21 cellular contexts compared by ENCODE assay signal in the genomic region with DNA sequence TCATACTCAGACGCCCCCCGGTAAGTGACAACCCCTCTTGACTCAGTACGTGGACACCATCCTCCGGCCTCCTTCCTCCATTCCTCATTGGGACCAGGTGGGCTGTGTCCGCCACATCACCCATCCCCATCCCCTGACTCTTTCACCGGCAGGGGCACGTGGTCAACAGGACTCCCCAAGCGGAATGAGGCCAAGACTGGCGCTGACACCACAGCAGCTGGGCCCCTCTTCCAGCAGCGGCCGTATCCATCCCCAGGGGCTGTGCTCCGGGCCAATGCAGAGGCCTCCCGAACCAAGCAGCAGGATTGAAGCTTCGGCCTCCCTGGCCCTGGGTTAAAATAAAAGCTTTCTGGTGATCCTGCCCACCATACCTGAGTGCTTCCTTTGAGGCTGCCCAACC. TPM values are rescaled to one million over a fixed set of nuclear protein-coding genes. Genes with fewer than 3 reads are reported as not detected.
DNase-seq lines count a peak whose midpoint lies in the region; ATAC-seq, FAIRE-seq and TF ChIP-seq lines count a peak whose summit lies in the region.
"Had no signal": no experiment of that assay in that cellular context is flagged by ENCODE, and none has a peak within 500 bp of the region (broad histone marks: within the 10 kb centered on the region; RNA-seq: fewer than 3 reads in every experiment).

No MANE protein-coding gene starts in this region.

- H2AFZ ChIP-seq in K562 (ENCODE audit: low read depth, low read length) = no peak overlapping the region
- H2AFZ ChIP-seq: GM23338 had no signal

- no peak overlapping the region for H3K4me3 Mint-ChIP-seq in CD4-positive, CD25-positive, alpha-beta regulatory T cell
- H3K4me3 Mint-ChIP-seq in Caco-2 (ENCODE audit: unreplicated experiment) (no peak overlapping the region), memory B cell (no peak overlapping the region)
- H3K4me3 Mint-ChIP-seq: GM23338 had no signal

- H3K9ac ChIP-seq in K562 (ENCODE audit: insufficient read depth in 1 of 2, low read depth in 2 of 2, low read length in 2 of 2) = peak overlapping the region in 1 of 2 experiments; percentile 17; a peak in 1 of 4 replicates

- DNase-seq in CD4-positive, CD25-positive, alpha-beta regulatory T cell = no peak
- DNase-seq in Caco-2 (no peak), K562 (ENCODE audit: extremely low read depth in 1 of 4, low spot score in 3 of 4) (no peak), memory B cell (ENCODE audit: low spot score in 2 of 2) (no peak), omental fat pad (ENCODE audit: low spot score) (no peak)
- no peak for DNase-seq in stimulated activated CD4-positive, alpha-beta T cell treated with anti-CD3 and anti-CD28 coated beads, Interleukin-2, amount 100 ng/mL, for 24 hours
- DNase-seq: ACHN; AML-193; CD4-positive, alpha-beta memory T cell; DMS 273 treated with DMSO at 0.1 percent for 48 hours; HCEC 1CT; IMR-90; KBM-7 had no signal

- H3K9me1 ChIP-seq in K562 (ENCODE audit: control insufficient read depth, insufficient read depth, low read length) = no peaks in the 10 kb centered on the region

- peak; percentile 16; the same call in 1 of the 2 replicates for TF ChIP-seq POLR2A in K562 (conservative IDR thresholded peaks at IDR 0.05)

- TF ChIP-seq CTCF in Caco-2 (IDR thresholded peaks at IDR 0.05; ENCODE audit: insufficient read depth in 1 of 2, low read depth in 1 of 2, low read length in 1 of 2, severe bottlenecking in 1 of 2, unreplicated experiment in 1 of 2) (no peak), K562 (IDR thresholded peaks at IDR 0.05 in 2 of 3, conservative IDR thresholded peaks at IDR 0.05 in 1 of 3; ENCODE audit: insufficient read depth in 2 of 3, low read depth in 1 of 3, low read length in 3 of 3) (no peak), omental fat pad (IDR thresholded peaks at IDR 0.05) (no peak)

- H3K27ac ChIP-seq in CD4-positive, CD25-positive, alpha-beta regulatory T cell (ENCODE audit: insufficient read depth, low read length, poor library complexity, severe bottlenecking) = no peak overlapping the region
- no peak overlapping the region for H3K27ac ChIP-seq in K562 (ENCODE audit: extremely low read depth, low read depth, low read length)
- H3K27ac ChIP-seq: C4-2B, HL-60 had no signal

- H3K27me3 ChIP-seq in CD4-positive, CD25-positive, alpha-beta regulatory T cell (ENCODE audit: control insufficient read depth, insufficient read depth, low read length) = no peaks in the 10 kb centered on the region
- no peaks in the 10 kb centered on the region for H3K27me3 ChIP-seq in Caco-2 (replicated peaks; ENCODE audit: control insufficient read depth, insufficient read depth, low read length)
- H3K27me3 ChIP-seq in K562 (ENCODE audit: control insufficient read depth in 2 of 2, insufficient read depth in 2 of 2, low read length in 2 of 2) = no peaks in the 10 kb centered on the region

- no peaks in the 10 kb centered on the region; the same call in 1 of the 2 replicates for H4K20me1 ChIP-seq in K562 (replicated peaks; ENCODE audit: control insufficient read depth, insufficient read depth, low read length)

- BruUV-seq in Caco-2 (replicated peaks; lab: Mats Ljungman, UMichigan) = no TSS peak
- BruUV-seq in K562 (replicated peaks; lab: Mats Ljungman, UMichigan) = no TSS peak

- CTCF ChIA-PET in Caco-2 (lab: Charles Lee) (no interaction called here), K562 (lab: Yijun Ruan, JAX; ENCODE audit: low intra/inter-chr PET ratio) (no interaction called here)

- ATAC-seq in CD4-positive, CD25-positive, alpha-beta regulatory T cell (ENCODE audit: low read depth in 2 of 2) = no peak
- no peak for ATAC-seq in K562
- no peak for ATAC-seq in memory B cell (ENCODE audit: low read depth)
- no peak for ATAC-seq in GM21576 (IDR thresholded peaks at IDR 0.05; ENCODE audit: unreplicated experiment)
- ATAC-seq in omental fat pad (ENCODE audit: low FRiP score) = no peak
- ATAC-seq: GM23338 had no signal

- no peak overlapping the region for H3K4me3 ChIP-seq in CD4-positive, CD25-positive, alpha-beta regulatory T cell (ENCODE audit: low read depth, low read length)
- no peak overlapping the region for H3K4me3 ChIP-seq in Caco-2 (ENCODE audit: low read depth, low read length)
- no peak overlapping the region for H3K4me3 ChIP-seq in K562
- H3K4me3 ChIP-seq: GM23338 had no signal

- no peaks in the 10 kb centered on the region for H3K9me3 Mint-ChIP-seq in CD4-positive, CD25-positive, alpha-beta regulatory T cell
- H3K9me3 Mint-ChIP-seq in Caco-2 (ENCODE audit: unreplicated experiment) (no peaks in the 10 kb centered on the region), memory B cell (no peaks in the 10 kb centered on the region)
- H3K9me3 Mint-ChIP-seq: GM23338 had no signal

- H3K4me2 ChIP-seq in K562 (ENCODE audit: insufficient read depth, low read length) = no peak overlapping the region
- H3K4me2 ChIP-seq: GM23338 had no signal

- intact Hi-C loops in Caco-2 (cut with micrococcal nuclease; ENCODE audit: unreplicated experiment) (no loop called here), K562 (cut with micrococcal nuclease) (no loop called here)

- no peak for TF ChIP-seq RAD21 in K562 (CRISPR knock-in tag; conservative IDR thresholded peaks at IDR 0.05 in 1 of 2, IDR thresholded peaks at IDR 0.05 in 1 of 2)

- no peaks in the 10 kb centered on the region for H3K27me3 Mint-ChIP-seq in CD4-positive, CD25-positive, alpha-beta regulatory T cell
- no peaks in the 10 kb centered on the region for H3K27me3 Mint-ChIP-seq in Caco-2 (ENCODE audit: insufficient read depth, unreplicated experiment)
- no peaks in the 10 kb centered on the region for H3K27me3 Mint-ChIP-seq in memory B cell
- H3K27me3 Mint-ChIP-seq: CD4-positive, alpha-beta memory T cell had no signal

- WGBS in K562 (ENCODE audit: insufficient coverage, low coverage, missing lambda C conversion rate) = 98% methylated on average over 8 of the region's 14 CpGs

- peaks cover 26% of the 10 kb centered on the region for H3K79me2 ChIP-seq in K562 (ENCODE audit: control insufficient read depth, insufficient read depth, low read length)

- POLR2A ChIA-PET in Caco-2 (lab: Charles Lee) = interaction anchor here (0.6 to 1.3 kb wide), 4 partner anchors 9 to 167 kb away, joined by 3 to 6 read pairs (median 4); no protein-coding TSS in a partner anchor
- POLR2A ChIA-PET in K562 (lab: Yijun Ruan, JAX) = interaction anchor here (0.6 to 1.4 kb wide), 3 partner anchors 9 to 11 kb away, joined by 3 to 6 read pairs (median 5); a partner anchor contains a TSS

- in situ Hi-C loops in K562 (cut with MboI) = no loop called here

- peaks cover 0 to 22% (median 3%) of the 10 kb centered on the region in 4 donors for H3K4me1 Mint-ChIP-seq in CD4-positive, CD25-positive, alpha-beta regulatory T cell
- H3K4me1 Mint-ChIP-seq in Caco-2 (ENCODE audit: low read depth, unreplicated experiment) (no peaks in the 10 kb centered on the region), memory B cell (peaks cover 5% of the 10 kb centered on the region)

- H3K27ac Mint-ChIP-seq in CD4-positive, CD25-positive, alpha-beta regulatory T cell = peak overlapping the region in 2 of 3 donors; percentile 36 to 68
- H3K27ac Mint-ChIP-seq in Caco-2 (ENCODE audit: unreplicated experiment) (peak overlapping the region; percentile 30), memory B cell (peak overlapping the region; percentile 55)
- H3K27ac Mint-ChIP-seq: GM23338 had no signal

- peaks cover 15% of the 10 kb centered on the region for H3K36me3 Mint-ChIP-seq in CD4-positive, CD25-positive, alpha-beta regulatory T cell
- H3K36me3 Mint-ChIP-seq in Caco-2 (ENCODE audit: insufficient read depth, unreplicated experiment) (peaks cover 53% of the 10 kb centered on the region), memory B cell (peaks cover 5% of the 10 kb centered on the region)

- no peak for TF ChIP-seq EP300 in K562 (IDR thresholded peaks at IDR 0.05; ENCODE audit: low read length)

- peaks cover 36% of the 10 kb centered on the region for H3K36me3 ChIP-seq in CD4-positive, CD25-positive, alpha-beta regulatory T cell (ENCODE audit: control insufficient read depth, insufficient read depth, low read length)
- no peaks in the 10 kb centered on the region; the same call in 1 of the 2 replicates for H3K36me3 ChIP-seq in Caco-2 (ENCODE audit: control insufficient read depth, insufficient read depth, low read length)
- peaks cover 70% of the 10 kb centered on the region for H3K36me3 ChIP-seq in K562 (ENCODE audit: control insufficient read depth, insufficient read depth, low read length)

- no peak for FAIRE-seq in K562 (lab: Jason Lieb, UNC)
- FAIRE-seq: A204.1, G401.6, GM12891, H54 had no signal

- no peaks in the 10 kb centered on the region for H3K9me3 ChIP-seq in CD4-positive, CD25-positive, alpha-beta regulatory T cell (ENCODE audit: control insufficient read depth in 2 of 2, low read length in 2 of 2)
- H3K9me3 ChIP-seq in Caco-2 = no peaks in the 10 kb centered on the region
- H3K9me3 ChIP-seq in K562 (replicated peaks; ENCODE audit: control insufficient read depth, insufficient read depth, low read depth, low read length) = no peaks in the 10 kb centered on the region

- peaks cover 10% of the 10 kb centered on the region for H3K4me1 ChIP-seq in CD4-positive, CD25-positive, alpha-beta regulatory T cell (ENCODE audit: control insufficient read depth, insufficient read depth, low read length, poor library complexity, severe bottlenecking)
- no peaks in the 10 kb centered on the region for H3K4me1 ChIP-seq in Caco-2
- peaks cover 7 to 23% of the 10 kb centered on the region in 2 experiments; a peak in 2 of 5 replicates for H3K4me1 ChIP-seq in K562 (replicated peaks in 1 of 2; ENCODE audit: control insufficient read depth in 2 of 2, insufficient read depth in 2 of 2, low read length in 2 of 2)

RNA-seq across cellular contexts. Expression of a gene that starts 5.0 kb away (rescaled TPM):
- 70.0 TPM for total RNA-seq in CD4-positive, CD25-positive, alpha-beta regulatory T cell
- 10 to 100 TPM; 83.7 to 98.9 (median 95.8) TPM for polyA plus RNA-seq in CD4-positive, CD25-positive, alpha-beta regulatory T cell
- total RNA-seq in Caco-2 (2022) (111 and 114 TPM in 2 replicates), K562 (2014; rRNA removed) (255 and 262 TPM in 2 replicates), K562 (2014; rRNA removed; fragmentation: Illumina TruSeq; extraction: Trizol) (64.7 and 75.4 TPM in 2 replicates), K562 (2015; rRNA removed; fragmentation: Illumina TruSeq; extraction: Trizol) (112 and 113 TPM in 2 replicates), K562 (2021) (182 and 197 TPM in 2 replicates), omental fat pad (10 to 100 TPM; 36.6 to 59.7 (median 55.2) TPM)
- total RNA-seq in K562 (2011; cell fraction: chromatin; rRNA removed; ENCODE audit: low replicate concordance) = 76.7 and 135 TPM in 2 replicates
- total RNA-seq in K562 (2011; cell fraction: nucleolus; rRNA removed) = 111 and 112 TPM in 2 replicates
- 85.1 and 93.2 TPM in 2 replicates for total RNA-seq in K562 (2011; cell fraction: nucleoplasm; rRNA removed)
- polyA plus RNA-seq in K562 (2011; rRNA removed) (72.8 and 81.5 TPM in 2 replicates), K562 (2014; fragmentation: Illumina TruSeq; extraction: Trizol) (227 and 228 TPM in 2 replicates), K562 (2014; fragmentation: Nextera tagmentation; extraction: Ambion mirVana) (10 to 100 TPM; 41.3 to 77.0 TPM), K562 (2014; rRNA removed) (172 and 186 TPM in 2 replicates)
- 93.1 and 155 TPM in 2 replicates for polyA plus RNA-seq in K562 (2011; cell fraction: cytosol; rRNA removed)
- polyA plus RNA-seq in K562 (2011; cell fraction: nucleus; rRNA removed) = 195 and 239 TPM in 2 replicates
- polyA plus RNA-seq in K562 (2012) = 178 and 226 TPM in 2 replicates
- 50.6 and 77.1 TPM in 2 replicates for polyA minus RNA-seq in K562 (2011; rRNA and poly(A)+ RNA removed)
- polyA minus RNA-seq in K562 (2011; cell fraction: cytosol; rRNA and poly(A)+ RNA removed) = 89.3 and 96.8 TPM in 2 replicates
- polyA minus RNA-seq in K562 (2011; cell fraction: nucleus; rRNA and poly(A)+ RNA removed) = 30.7 and 37.7 TPM in 2 replicates

RNA-seq across cellular contexts. Expression of a gene that starts 5.2 kb away (rescaled TPM):
- total RNA-seq in CD4-positive, CD25-positive, alpha-beta regulatory T cell = 31.4 TPM
- polyA plus RNA-seq in CD4-positive, CD25-positive, alpha-beta regulatory T cell = 10 to 100 TPM; 47.6 to 65.1 (median 55.2) TPM
- 82.5 and 90.6 TPM in 2 replicates for total RNA-seq in Caco-2 (2022)
- 26.5 and 78.9 TPM in 2 replicates for total RNA-seq in K562 (2011; cell fraction: chromatin; rRNA removed; ENCODE audit: low replicate concordance)
- 91.7 and 100 TPM in 2 replicates for total RNA-seq in K562 (2011; cell fraction: nucleolus; rRNA removed)
- total RNA-seq in K562 (2011; cell fraction: nucleoplasm; rRNA removed) = 70.7 and 84.2 TPM in 2 replicates
- total RNA-seq in K562 (2014; rRNA removed) = 122 and 171 TPM in 2 replicates
- 45.7 and 66.0 TPM in 2 replicates for total RNA-seq in K562 (2014; rRNA removed; fragmentation: Illumina TruSeq; extraction: Trizol)
- total RNA-seq in K562 (2015; rRNA removed; fragmentation: Illumina TruSeq; extraction: Trizol) = 94.8 and 95.4 TPM in 2 replicates
- 156 and 158 TPM in 2 replicates for total RNA-seq in K562 (2021)
- polyA plus RNA-seq in K562 (2011; rRNA removed) = 115 and 134 TPM in 2 replicates
- polyA plus RNA-seq in K562 (2011; cell fraction: cytosol; rRNA removed) = 212 and 458 TPM in 2 replicates
- 115 and 134 TPM in 2 replicates for polyA plus RNA-seq in K562 (2011; cell fraction: nucleus; rRNA removed)
- 154 and 205 TPM in 2 replicates for polyA plus RNA-seq in K562 (2012)
- 140 and 176 TPM in 2 replicates for polyA plus RNA-seq in K562 (2014; fragmentation: Illumina TruSeq; extraction: Trizol)
- 10 to 100 TPM in 1 of 2 experiments, 1 to 10 TPM in 1; 9.9 to 69.0 TPM for polyA plus RNA-seq in K562 (2014; fragmentation: Nextera tagmentation; extraction: Ambion mirVana)
- polyA plus RNA-seq in K562 (2014; rRNA removed) = 176 and 184 TPM in 2 replicates
- polyA minus RNA-seq in K562 (2011; rRNA and poly(A)+ RNA removed) = 23.1 and 34.0 TPM in 2 replicates
- 48.4 and 49.6 TPM in 2 replicates for polyA minus RNA-seq in K562 (2011; cell fraction: cytosol; rRNA and poly(A)+ RNA removed)
- 19.5 and 26.3 TPM in 2 replicates for polyA minus RNA-seq in K562 (2011; cell fraction: nucleus; rRNA and poly(A)+ RNA removed)
- total RNA-seq in omental fat pad = 10 to 100 TPM; 13.7 to 34.1 (median 29.4) TPM

RNA-seq across cellular contexts. Expression of a gene that starts 8.7 kb away (rescaled TPM):
- 50.0 TPM for total RNA-seq in CD4-positive, CD25-positive, alpha-beta regulatory T cell
- polyA plus RNA-seq in CD4-positive, CD25-positive, alpha-beta regulatory T cell = 10 to 100 TPM in 2 of 4 donors, 1 to 10 TPM in 2; 7.4 to 13.8 (median 9.0) TPM
- total RNA-seq in Caco-2 (2022) (58.8 and 61.4 TPM in 2 replicates), K562 (2014; rRNA removed) (18.0 and 22.3 TPM in 2 replicates), K562 (2014; rRNA removed; fragmentation: Illumina TruSeq; extraction: Trizol) (19.6 and 19.8 TPM in 2 replicates), K562 (2015; rRNA removed; fragmentation: Illumina TruSeq; extraction: Trizol) (19.2 and 20.0 TPM in 2 replicates), K562 (2021) (32.3 and 38.9 TPM in 2 replicates), omental fat pad (10 to 100 TPM; 10.2 to 22.0 (median 17.2) TPM)
- total RNA-seq in K562 (2011; cell fraction: chromatin; rRNA removed; ENCODE audit: low replicate concordance) = 43.4 and 77.8 TPM in 2 replicates
- total RNA-seq in K562 (2011; cell fraction: nucleolus; rRNA removed) = 85.0 and 85.7 TPM in 2 replicates
- 78.3 and 79.2 TPM in 2 replicates for total RNA-seq in K562 (2011; cell fraction: nucleoplasm; rRNA removed)
- polyA plus RNA-seq in K562 (2011; rRNA removed) (37.4 and 59.3 TPM in 2 replicates), K562 (2014; fragmentation: Illumina TruSeq; extraction: Trizol) (37.6 and 42.6 TPM in 2 replicates), K562 (2014; fragmentation: Nextera tagmentation; extraction: Ambion mirVana) (1 to 10 TPM; 3.3 to 5.2 TPM), K562 (2014; rRNA removed) (32.3 and 36.5 TPM in 2 replicates)
- 99.1 and 114 TPM in 2 replicates for polyA plus RNA-seq in K562 (2011; cell fraction: cytosol; rRNA removed)
- polyA plus RNA-seq in K562 (2011; cell fraction: nucleus; rRNA removed) = 79.9 and 86.5 TPM in 2 replicates
- 27.7 and 32.6 TPM in 2 replicates for polyA plus RNA-seq in K562 (2012)
- polyA minus RNA-seq in K562 (2011; rRNA and poly(A)+ RNA removed) = 32.1 and 45.8 TPM in 2 replicates
- 25.4 and 31.9 TPM in 2 replicates for polyA minus RNA-seq in K562 (2011; cell fraction: cytosol; rRNA and poly(A)+ RNA removed)
- 12.7 and 17.7 TPM in 2 replicates for polyA minus RNA-seq in K562 (2011; cell fraction: nucleus; rRNA and poly(A)+ RNA removed)

RNA-seq across cellular contexts. Expression of a gene that starts 16.0 kb away (rescaled TPM):
- total RNA-seq in CD4-positive, CD25-positive, alpha-beta regulatory T cell = 391 TPM
- polyA plus RNA-seq in CD4-positive, CD25-positive, alpha-beta regulatory T cell = 100 to 1,000 TPM; 475 to 549 (median 501) TPM
- 12.0 and 13.9 TPM in 2 replicates for total RNA-seq in Caco-2 (2022)
- 237 and 416 TPM in 2 replicates for total RNA-seq in K562 (2011; cell fraction: chromatin; rRNA removed; ENCODE audit: low replicate concordance)
- 275 and 304 TPM in 2 replicates for total RNA-seq in K562 (2011; cell fraction: nucleolus; rRNA removed)
- total RNA-seq in K562 (2011; cell fraction: nucleoplasm; rRNA removed) = 289 and 300 TPM in 2 replicates
- 110 and 140 TPM in 2 replicates for total RNA-seq in K562 (2014; rRNA removed)
- 101 and 103 TPM in 2 replicates for total RNA-seq in K562 (2014; rRNA removed; fragmentation: Illumina TruSeq; extraction: Trizol)
- 104 and 108 TPM in 2 replicates for total RNA-seq in K562 (2015; rRNA removed; fragmentation: Illumina TruSeq; extraction: Trizol)
- 138 and 147 TPM in 2 replicates for total RNA-seq in K562 (2021)
- polyA plus RNA-seq in K562 (2011; rRNA removed) = 161 and 197 TPM in 2 replicates
- polyA plus RNA-seq in K562 (2011; cell fraction: cytosol; rRNA removed) = 177 and 205 TPM in 2 replicates
- 230 and 303 TPM in 2 replicates for polyA plus RNA-seq in K562 (2011; cell fraction: nucleus; rRNA removed)
- polyA plus RNA-seq in K562 (2012) = 122 and 192 TPM in 2 replicates
- 187 and 191 TPM in 2 replicates for polyA plus RNA-seq in K562 (2014; fragmentation: Illumina TruSeq; extraction: Trizol)
- 10 to 100 TPM; 67.6 to 91.4 TPM for polyA plus RNA-seq in K562 (2014; fragmentation: Nextera tagmentation; extraction: Ambion mirVana)
- 101 and 102 TPM in 2 replicates for polyA plus RNA-seq in K562 (2014; rRNA removed)
- 101 and 109 TPM in 2 replicates for polyA minus RNA-seq in K562 (2011; rRNA and poly(A)+ RNA removed)
- polyA minus RNA-seq in K562 (2011; cell fraction: cytosol; rRNA and poly(A)+ RNA removed) = 72.5 and 90.1 TPM in 2 replicates
- polyA minus RNA-seq in K562 (2011; cell fraction: nucleus; rRNA and poly(A)+ RNA removed) = 79.4 and 90.6 TPM in 2 replicates
- 10 to 100 TPM in 2 of 4 donors, 1 to 10 TPM in 2; 9.6 to 14.0 (median 11.5) TPM for total RNA-seq in omental fat pad

RNA-seq across cellular contexts. Expression of a gene that starts 54.6 kb away (rescaled TPM):
- total RNA-seq in CD4-positive, CD25-positive, alpha-beta regulatory T cell = 110 TPM
- 10 to 100 TPM; 20.2 to 38.2 (median 26.4) TPM for polyA plus RNA-seq in CD4-positive, CD25-positive, alpha-beta regulatory T cell
- 40.1 and 40.6 TPM in 2 replicates for total RNA-seq in Caco-2 (2022)
- total RNA-seq in K562 (2011; cell fraction: chromatin; rRNA removed; ENCODE audit: low replicate concordance) = 120 and 216 TPM in 2 replicates
- 104 TPM in 2 replicates for total RNA-seq in K562 (2011; cell fraction: nucleolus; rRNA removed)
- total RNA-seq in K562 (2011; cell fraction: nucleoplasm; rRNA removed) = 75.4 and 94.3 TPM in 2 replicates
- 59.0 and 62.6 TPM in 2 replicates for total RNA-seq in K562 (2014; rRNA removed)
- 34.1 and 37.5 TPM in 2 replicates for total RNA-seq in K562 (2014; rRNA removed; fragmentation: Illumina TruSeq; extraction: Trizol)
- total RNA-seq in K562 (2015; rRNA removed; fragmentation: Illumina TruSeq; extraction: Trizol) = 38.3 and 38.7 TPM in 2 replicates
- total RNA-seq in K562 (2021) = 87.0 and 93.0 TPM in 2 replicates
- polyA plus RNA-seq in K562 (2011; rRNA removed) = 97.4 and 102 TPM in 2 replicates
- 65.4 and 83.9 TPM in 2 replicates for polyA plus RNA-seq in K562 (2011; cell fraction: cytosol; rRNA removed)
- polyA plus RNA-seq in K562 (2011; cell fraction: nucleus; rRNA removed) = 206 and 253 TPM in 2 replicates
- polyA plus RNA-seq in K562 (2012) = 78.2 and 87.9 TPM in 2 replicates
- polyA plus RNA-seq in K562 (2014; fragmentation: Illumina TruSeq; extraction: Trizol) = 86.9 and 99.8 TPM in 2 replicates
- polyA plus RNA-seq in K562 (2014; fragmentation: Nextera tagmentation; extraction: Ambion mirVana) = 1 to 10 TPM; 3.6 to 5.5 TPM
- 80.4 and 87.7 TPM in 2 replicates for polyA plus RNA-seq in K562 (2014; rRNA removed)
- polyA minus RNA-seq in K562 (2011; rRNA and poly(A)+ RNA removed) = 73.1 and 111 TPM in 2 replicates
- 52.2 and 59.6 TPM in 2 replicates for polyA minus RNA-seq in K562 (2011; cell fraction: cytosol; rRNA and poly(A)+ RNA removed)
- 25.6 and 31.1 TPM in 2 replicates for polyA minus RNA-seq in K562 (2011; cell fraction: nucleus; rRNA and poly(A)+ RNA removed)
- 10 to 100 TPM; 32.7 to 43.0 (median 38.3) TPM for total RNA-seq in omental fat pad
